ENCODE assay signal across 8 cellular contexts in genomic region chrX:103464071-103464773, GRCh38. TPM values are rescaled to one million over a fixed set of nuclear protein-coding genes. Genes with fewer than 3 reads are reported as not detected.
DNase-seq lines count a peak whose midpoint lies in the region; ATAC-seq, FAIRE-seq and TF ChIP-seq lines count a peak whose summit lies in the region.

No MANE protein-coding gene starts in this region.

- peak overlapping the region; percentile 13 to 82 (median 42) for H3K27ac Mint-ChIP-seq in brain
- H3K27ac Mint-ChIP-seq in immature natural killer cell, result peak overlapping the region in 1 of 6 donors; percentile 2

- H3K36me3 Mint-ChIP-seq in brain, result peaks cover 4% of the 10 kb centered on the region
- no peaks in the 10 kb centered on the region for H3K36me3 Mint-ChIP-seq in immature natural killer cell

- DNase-seq in D721Med (ENCODE audit: insufficient read length, low spot score) (no peak), RPMI8226 (peak; percentile 29), immature natural killer cell (peak in 2 of 3 donors; percentile 1 to 2), cerebellar nuclear complex (lab: John Stamatoyannopoulos, UW) (no peak)
- peak; percentile 4 for DNase-seq in stimulated activated CD4-positive, alpha-beta T cell treated with anti-CD3 and anti-CD28 coated beads, Interleukin-4, amount 100 ng/mL, for 1 hour

- H3K4me3 Mint-ChIP-seq in brain, result peak overlapping the region in 4 of 5 experiments; percentile 60 to 73 (median 68)
- H3K4me3 Mint-ChIP-seq in immature natural killer cell, result peak overlapping the region; percentile 65 to 88 (median 79)

- ATAC-seq in GM19324 (IDR thresholded peaks at IDR 0.05; ENCODE audit: low FRiP score, unreplicated experiment), result peak; percentile 51
- ATAC-seq in HG03159 (IDR thresholded peaks at IDR 0.05; ENCODE audit: unreplicated experiment), result peak; percentile 75

- TF ChIP-seq CTCF in D721Med (IDR thresholded peaks at IDR 0.05; ENCODE audit: insufficient read depth, missing control alignments) (peak; percentile 4), brain (conservative IDR thresholded peaks at IDR 0.05) (no peak)

- H3K27me3 Mint-ChIP-seq in brain (no peaks in the 10 kb centered on the region), immature natural killer cell (ENCODE audit: low read depth in 3 of 3) (peaks cover 5 to 15% (median 7%) of the 10 kb centered on the region in 3 donors)

- H3K9me3 Mint-ChIP-seq in brain, result peaks cover under 1 to 10% (median 4%) of the 10 kb centered on the region in 5 experiments
- no peaks in the 10 kb centered on the region for H3K9me3 Mint-ChIP-seq in immature natural killer cell

- H3K4me1 Mint-ChIP-seq in brain (peaks cover 9% of the 10 kb centered on the region), immature natural killer cell (peaks cover 3 to 6% of the 10 kb centered on the region in 2 donors)

- no peak for FAIRE-seq in D721Med (lab: Jason Lieb, UNC)

RNA-seq across cellular contexts. Expression of gene RAB40A, which starts 55.1 kb away (rescaled TPM):
- polyA plus RNA-seq in brain (ENCODE audit: insufficient read depth, low read depth, low replicate concordance) (0.42 TPM), immature natural killer cell (not detected)

Comparison
In these comparisons a context has a peak if more than half of its experiments do, and no peak if none do; other contexts are left out.
1. DNase-seq: peak in RPMI8226 (single experiment), immature natural killer cell (2 of 3) and stimulated activated CD4-positive, alpha-beta T cell treated with anti-CD3 and anti-CD28 coated beads, Interleukin-4, amount 100 ng/mL, for 1 hour (single experiment); none in D721Med (single experiment) and cerebellar nuclear complex (0 of 2).